Comparison of ENCODE assay signal across 7 cellular contexts in the genomic region with DNA sequence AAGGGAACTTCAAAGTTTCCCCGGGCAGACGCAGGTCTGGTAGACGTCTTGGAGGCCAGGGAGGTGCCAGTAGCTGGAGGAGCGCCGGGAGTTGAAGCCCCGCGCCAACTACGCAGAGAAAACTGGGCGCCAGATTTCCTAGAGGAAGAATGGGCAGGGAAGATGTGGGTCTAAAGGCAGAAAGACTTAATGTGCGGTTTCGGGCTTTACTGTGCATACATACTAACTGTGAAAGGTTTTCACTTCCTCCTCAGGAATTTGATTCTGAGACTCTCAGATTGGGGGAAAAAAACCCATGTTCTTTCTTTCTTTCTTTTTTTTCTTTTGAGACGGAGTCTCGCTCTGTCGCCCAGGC.
DNase-seq lines count a peak whose midpoint lies in the region; ATAC-seq and TF ChIP-seq lines count a peak whose summit lies in the region.

No MANE protein-coding gene starts in this region.

- ATAC-seq in GM19351 (IDR thresholded peaks at IDR 0.05; ENCODE audit: unreplicated experiment) (peak; percentile 29), HG03103 (IDR thresholded peaks at IDR 0.05; ENCODE audit: low read depth, unreplicated experiment) (peak; percentile 23)

- TF ChIP-seq CTCF in astrocyte of the spinal cord (IDR thresholded peaks at IDR 0.05; ENCODE audit: low read depth, low read length) (no peak), retinal pigment epithelial cell (conservative IDR thresholded peaks at IDR 0.05; ENCODE audit: low read depth, low read length) (no peak)

- no peak for DNase-seq in astrocyte of the spinal cord (ENCODE audit: low read depth, low spot score)
- no peak for DNase-seq in retinal pigment epithelial cell (ENCODE audit: low read depth)
- DNase-seq in NCI-H1694 treated with DMSO at 0.1 percent for 48 hours (lab: John Stamatoyannopoulos, UW), result no peak
- no peak for DNase-seq in NCI-H2171 treated with DMSO at 0.1 percent for 48 hours (lab: John Stamatoyannopoulos, UW)
- DNase-seq in NCI-H146 (lab: John Stamatoyannopoulos, UW), result no peak

- in situ Hi-C loops in astrocyte of the spinal cord (cut with HindIII; ENCODE audit: low sequenced_read_pairs), result no loop called here

- H3K4me3 ChIP-seq in astrocyte of the spinal cord (ENCODE audit: low read depth, low read length) (peak overlapping the region; percentile 70), retinal pigment epithelial cell (ENCODE audit: low read length) (peak overlapping the region; percentile 71)
